Comparison of ENCODE assay signal across 25 cellular contexts in the genomic region with DNA sequence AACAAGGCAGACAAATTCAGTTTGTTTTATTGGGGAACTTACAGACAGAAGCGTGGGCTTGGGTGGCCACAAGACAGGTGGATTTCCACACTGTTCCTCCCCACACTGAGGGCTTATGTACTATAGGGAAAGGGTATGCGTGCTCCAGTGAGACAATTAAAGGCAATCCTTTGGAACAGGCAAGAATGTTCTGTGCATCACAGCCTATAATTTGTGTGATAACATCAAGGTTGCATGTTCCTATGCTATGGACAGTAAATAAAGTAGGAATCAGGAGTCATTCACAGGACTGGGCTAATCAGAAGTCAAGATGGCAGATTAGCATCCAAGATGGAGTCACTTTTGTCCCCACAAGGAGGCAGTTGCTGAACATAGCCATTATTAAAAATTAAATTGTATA.
"Had no signal": no experiment of that assay in that cellular context is flagged by ENCODE, and none has a peak within 500 bp of the region (broad histone marks: within the 10 kb centered on the region; RNA-seq: fewer than 3 reads in every experiment).

No MANE protein-coding gene starts in this region.

- DNase-seq: activated CD4-positive, alpha-beta T cell treated with anti-CD3 and anti-CD28 coated beads, Interleukin-2, amount 10 ng/mL, durations not matched to agents 24 days and 14 days; activated CD4-positive, alpha-beta T cell treated with anti-CD3 and anti-CD28 coated beads, Interleukin-2, amount 50 U/mL, for 4 hours; activated CD8-positive, alpha-beta T cell treated with anti-CD3 and anti-CD28 coated beads for 36 hours; activated effector memory CD4-positive, alpha-beta T cell treated with anti-CD3 and anti-CD28 coated beads, Interleukin-2, amount 50 U/mL, for 16 hours; activated naive CD4-positive, alpha-beta T cell; activated naive CD4-positive, alpha-beta T cell treated with anti-CD3 and anti-CD28 coated beads, Interleukin-2, amount 50 U/mL, for 16 hours; activated naive CD8-positive, alpha-beta T cell treated with anti-CD3 and anti-CD28 coated beads for 36 hours; activated T-cell treated with anti-CD3 and anti-CD28 coated beads, Interleukin-2, amount 50 U/mL, for 1 hour; activated T-cell treated with anti-CD3 and anti-CD28 coated beads, Interleukin-2, amount 50 U/mL, for 72 hours; amniotic stem cell; aorta; brain microvascular endothelial cell; NCI-H1105 treated with DMSO at 0.1 percent for 48 hours; NCI-H1436; NCI-H1694; NCI-H1930; NCI-H345; NCI-H524 treated with DMSO at 0.1 percent for 48 hours; SHP77; SJCRH30; SK-N-SH had no signal

- H3K4me2 ChIP-seq: SK-N-SH had no signal

- H3K4me3 Mint-ChIP-seq: activated CD4-positive, alpha-beta T cell treated with anti-CD3 and anti-CD28 coated beads, Interleukin-2, amount 10 ng/mL, durations not matched to agents 24 days and 14 days; activated CD8-positive, alpha-beta T cell treated with anti-CD3 and anti-CD28 coated beads for 36 hours; activated naive CD8-positive, alpha-beta T cell treated with anti-CD3 and anti-CD28 coated beads for 36 hours; activated T-cell treated with anti-CD3 and anti-CD28 coated beads, Interleukin-2, amount 50 U/mL, for 72 hours; activated T-helper 17 cell treated with anti-CD3 and anti-CD28 coated beads, Interleukin-2, amount 50 U/mL, for 72 hours; T-helper 1 cell treated with Interleukin-12 subunit alpha and Interleukin-12 subunit beta and Interleukin-4 antibody, amounts not matched to agents 30 μg/mL and 1 μg/mL, for 36 hours; T-helper 2 cell treated with Interferon-gamma antibody and Interleukin-4, amounts not matched to agents 5 μg/mL and 100 μg/mL, for 36 hours had no signal

- H3K27me3 ChIP-seq: brain microvascular endothelial cell, SJCRH30 had no signal

- H3K9me3 Mint-ChIP-seq: activated CD4-positive, alpha-beta T cell treated with anti-CD3 and anti-CD28 coated beads, Interleukin-2, amount 10 ng/mL, durations not matched to agents 24 days and 14 days; activated CD8-positive, alpha-beta T cell treated with anti-CD3 and anti-CD28 coated beads for 36 hours; activated naive CD8-positive, alpha-beta T cell treated with anti-CD3 and anti-CD28 coated beads for 36 hours; activated T-cell treated with anti-CD3 and anti-CD28 coated beads, Interleukin-2, amount 50 U/mL, for 72 hours; activated T-helper 17 cell treated with anti-CD3 and anti-CD28 coated beads, Interleukin-2, amount 50 U/mL, for 72 hours; T-helper 1 cell treated with Interleukin-12 subunit alpha and Interleukin-12 subunit beta and Interleukin-4 antibody, amounts not matched to agents 30 μg/mL and 1 μg/mL, for 36 hours; T-helper 2 cell treated with Interferon-gamma antibody and Interleukin-4, amounts not matched to agents 5 μg/mL and 100 μg/mL, for 36 hours had no signal

- H3K27me3 Mint-ChIP-seq: activated CD8-positive, alpha-beta T cell treated with anti-CD3 and anti-CD28 coated beads for 36 hours; activated naive CD8-positive, alpha-beta T cell treated with anti-CD3 and anti-CD28 coated beads for 36 hours; activated T-helper 17 cell treated with anti-CD3 and anti-CD28 coated beads, Interleukin-2, amount 50 U/mL, for 72 hours had no signal

- H3K36me3 ChIP-seq: brain microvascular endothelial cell, SJCRH30 had no signal

- H3K36me3 Mint-ChIP-seq: activated naive CD8-positive, alpha-beta T cell treated with anti-CD3 and anti-CD28 coated beads for 36 hours had no signal

- H3K27ac Mint-ChIP-seq: activated CD4-positive, alpha-beta T cell treated with anti-CD3 and anti-CD28 coated beads, Interleukin-2, amount 10 ng/mL, durations not matched to agents 24 days and 14 days; activated CD8-positive, alpha-beta T cell treated with anti-CD3 and anti-CD28 coated beads for 36 hours; activated naive CD8-positive, alpha-beta T cell treated with anti-CD3 and anti-CD28 coated beads for 36 hours; activated T-cell treated with anti-CD3 and anti-CD28 coated beads, Interleukin-2, amount 50 U/mL, for 72 hours; activated T-helper 17 cell treated with anti-CD3 and anti-CD28 coated beads, Interleukin-2, amount 50 U/mL, for 72 hours; T-helper 1 cell treated with Interleukin-12 subunit alpha and Interleukin-12 subunit beta and Interleukin-4 antibody, amounts not matched to agents 30 μg/mL and 1 μg/mL, for 36 hours; T-helper 2 cell treated with Interferon-gamma antibody and Interleukin-4, amounts not matched to agents 5 μg/mL and 100 μg/mL, for 36 hours had no signal

- ATAC-seq: activated CD8-positive, alpha-beta T cell treated with anti-CD3 and anti-CD28 coated beads for 36 hours; activated T-cell treated with anti-CD3 and anti-CD28 coated beads, Interleukin-2, amount 50 U/mL, for 72 hours; activated T-helper 17 cell treated with anti-CD3 and anti-CD28 coated beads, Interleukin-2, amount 50 U/mL, for 72 hours; Panc1 had no signal

- H3K4me3 ChIP-seq: SJCRH30 had no signal

- H3K9ac ChIP-seq: SK-N-SH had no signal

- H3K9me3 ChIP-seq: SJCRH30, SK-N-SH had no signal

- H3K27ac ChIP-seq: brain microvascular endothelial cell, SJCRH30 had no signal
